23 cellular contexts compared by ENCODE assay signal in the genomic region with DNA sequence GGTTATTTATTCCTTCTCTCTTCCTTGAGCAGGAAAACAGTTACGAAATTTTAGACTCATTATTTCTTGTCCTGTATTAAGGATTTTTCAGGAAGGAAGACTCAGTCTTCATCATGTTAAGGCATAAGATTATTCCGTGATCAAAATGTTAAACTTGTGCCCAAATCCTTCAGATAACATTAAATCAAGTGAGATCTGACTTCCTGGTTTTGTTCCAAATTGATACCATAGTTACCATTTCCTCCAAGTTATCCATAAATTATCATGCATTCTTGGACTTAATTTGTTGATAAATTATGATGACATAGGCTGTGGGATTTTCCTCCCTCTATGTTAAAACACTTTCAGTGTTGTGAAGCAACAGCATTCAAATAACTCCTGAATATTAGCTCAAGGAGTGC. TPM values are rescaled to one million over a fixed set of nuclear protein-coding genes. Genes with fewer than 3 reads are reported as not detected.
DNase-seq lines count a peak whose midpoint lies in the region; TF ChIP-seq lines count a peak whose summit lies in the region.
"Had no signal": no experiment of that assay in that cellular context is flagged by ENCODE, and none has a peak within 500 bp of the region (broad histone marks: within the 10 kb centered on the region; RNA-seq: fewer than 3 reads in every experiment).

No MANE protein-coding gene starts in this region.

- H3K27me3 Mint-ChIP-seq in nephron (ENCODE audit: low read depth) = no peaks in the 10 kb centered on the region
- H3K27me3 Mint-ChIP-seq: activated CD4-positive, alpha-beta memory T cell treated with anti-CD3 and anti-CD28 coated beads, Interleukin-2, amount 10 ng/mL, durations not matched to agents 7 days and 5 days had no signal

- peak overlapping the region; percentile 46 for H3K9ac ChIP-seq in SK-N-MC (ENCODE audit: insufficient read length)

- BruUV-seq in A673 (replicated peaks; lab: Mats Ljungman, UMichigan) = no TSS peak

- H3K36me3 Mint-ChIP-seq in nephron (ENCODE audit: low read depth) = no peaks in the 10 kb centered on the region
- H3K36me3 Mint-ChIP-seq: stimulated activated effector memory CD8-positive, alpha-beta T cell treated with anti-CD3 and anti-CD28 coated beads, Interleukin-12 subunit alpha, Interleukin-12 subunit beta, amount 100 ng/mL, for 72 hours had no signal

- no peaks in the 10 kb centered on the region for H3K9me3 Mint-ChIP-seq in nephron
- H3K9me3 Mint-ChIP-seq: activated CD4-positive, alpha-beta memory T cell treated with anti-CD3 and anti-CD28 coated beads, Interleukin-2, amount 10 ng/mL, durations not matched to agents 7 days and 5 days had no signal

- H3K4me3 Mint-ChIP-seq in nephron = no peak overlapping the region
- H3K4me3 Mint-ChIP-seq: activated CD4-positive, alpha-beta memory T cell treated with anti-CD3 and anti-CD28 coated beads, Interleukin-2, amount 10 ng/mL, durations not matched to agents 7 days and 5 days; stimulated activated effector memory CD8-positive, alpha-beta T cell treated with anti-CD3 and anti-CD28 coated beads, Interleukin-12 subunit alpha, Interleukin-12 subunit beta, amount 100 ng/mL, for 72 hours had no signal

- intact Hi-C loops in A673 (cut with micrococcal nuclease; ENCODE audit: unreplicated experiment) = no loop called here

- POLR2A ChIA-PET in A673 (lab: Charles Lee; ENCODE audit: low non-redundant PET) = no interaction called here

- in situ Hi-C loops in ACHN (cut with HindIII; ENCODE audit: low pct_ligation_motif_present, low pct_unique_long_range_greater_than_20kb, low sequenced_read_pairs) = no loop called here

- H3K4me3 ChIP-seq in A673 (ENCODE audit: low read depth, low read length, poor library complexity, severe bottlenecking) (no peak overlapping the region), SK-N-MC (peak overlapping the region; percentile 68), fibroblast of mammary gland (ENCODE audit: control insufficient read depth, low read depth, low read length) (no peak overlapping the region)
- H3K4me3 ChIP-seq: adrenal gland, lung, testis had no signal

- TF ChIP-seq CTCF in A673 (conservative IDR thresholded peaks at IDR 0.05; ENCODE audit: low read depth, low read length) (no peak), fibroblast of mammary gland (conservative IDR thresholded peaks at IDR 0.05; ENCODE audit: control insufficient read depth, insufficient read depth, low read depth, low read length) (no peak), nephron (IDR thresholded peaks at IDR 0.05; ENCODE audit: unreplicated experiment in 3 of 3) (no peak)

- peaks cover 51% of the 10 kb centered on the region for H3K4me1 ChIP-seq in A673 (ENCODE audit: insufficient read depth, low read length, poor library complexity, severe bottlenecking)
- H3K4me1 ChIP-seq: testis had no signal

- H3K9me3 ChIP-seq in A673 (ENCODE audit: low read depth, low read length, poor library complexity, severe bottlenecking) = no peaks in the 10 kb centered on the region
- H3K9me3 ChIP-seq in SK-N-MC (ENCODE audit: low read depth, low read length) = no peaks in the 10 kb centered on the region
- H3K9me3 ChIP-seq: adrenal gland, neutrophil, testis had no signal

- no peaks in the 10 kb centered on the region for H3K36me3 ChIP-seq in A673 (ENCODE audit: insufficient read depth, low read length, poor library complexity, severe bottlenecking)
- H3K36me3 ChIP-seq in SK-N-MC (ENCODE audit: insufficient read depth, low read length) = no peaks in the 10 kb centered on the region
- H3K36me3 ChIP-seq: adrenal gland, neutrophil had no signal

- peaks cover 29% of the 10 kb centered on the region for H3K4me1 Mint-ChIP-seq in nephron
- H3K4me1 Mint-ChIP-seq: activated CD4-positive, alpha-beta memory T cell treated with anti-CD3 and anti-CD28 coated beads, Interleukin-2, amount 10 ng/mL, durations not matched to agents 7 days and 5 days; stimulated activated effector memory CD8-positive, alpha-beta T cell treated with anti-CD3 and anti-CD28 coated beads, Interleukin-12 subunit alpha, Interleukin-12 subunit beta, amount 100 ng/mL, for 72 hours had no signal

- DNase-seq in A673 (ENCODE audit: low spot score) (peak; percentile 83), SK-N-MC (ENCODE audit: low read depth, low spot score) (peak; percentile 87), fibroblast of mammary gland (ENCODE audit: low read depth) (peak; percentile 31), NCI-H1436 treated with DMSO at 0.1 percent for 48 hours (lab: John Stamatoyannopoulos, UW) (no peak), iPS-NIHi7 (ENCODE audit: extremely low spot score) (no peak), DMS114 treated with DMSO at 0.1 percent for 48 hours (lab: John Stamatoyannopoulos, UW; ENCODE audit: unreplicated experiment) (no peak), ACHN (no peak)
- DNase-seq: 8988T; activated CD4-positive, alpha-beta memory T cell treated with anti-CD3 and anti-CD28 coated beads, Interleukin-2, amount 10 ng/mL, durations not matched to agents 7 days and 5 days; adrenal gland; COR-L47; hypothalamus; Kasumi-1; NCI-H1105 treated with DMSO at 0.1 percent for 48 hours; NCI-H2081 treated with DMSO at 0.1 percent for 48 hours; NCI-H510A treated with DMSO at 0.1 percent for 48 hours; small intestine; stimulated activated CD4-positive, alpha-beta T cell treated with anti-CD3 and anti-CD28 coated beads, Interleukin-2, amount 100 ng/mL, for 24 hours; testis had no signal

- H3K27ac ChIP-seq in A673 (ENCODE audit: low read depth, low read length, poor library complexity, severe bottlenecking) = peak overlapping the region; percentile 64
- peak overlapping the region; percentile 90 for H3K27ac ChIP-seq in SK-N-MC
- H3K27ac ChIP-seq: neutrophil, testis had no signal

- H3K27me3 ChIP-seq in A673 (replicated peaks; ENCODE audit: insufficient read depth, low read depth, low read length, poor library complexity) = no peaks in the 10 kb centered on the region
- H3K27me3 ChIP-seq: adrenal gland, neutrophil, testis had no signal

- H3K27ac Mint-ChIP-seq in nephron = peak overlapping the region in 2 of 3 experiments; percentile 63 to 64
- H3K27ac Mint-ChIP-seq: activated CD4-positive, alpha-beta memory T cell treated with anti-CD3 and anti-CD28 coated beads, Interleukin-2, amount 10 ng/mL, durations not matched to agents 7 days and 5 days; stimulated activated effector memory CD8-positive, alpha-beta T cell treated with anti-CD3 and anti-CD28 coated beads, Interleukin-12 subunit alpha, Interleukin-12 subunit beta, amount 100 ng/mL, for 72 hours had no signal

- CTCF ChIA-PET in A673 (lab: Charles Lee) = no interaction called here

RNA-seq across cellular contexts. Expression of gene EFEMP1, which starts 31.9 kb away (rescaled TPM):
- total RNA-seq in A673 (2021) = 0.15 TPM in 1 of 2 replicates, not detected in the other
- total RNA-seq: activated CD4-positive, alpha-beta memory T cell treated with anti-CD3 and anti-CD28 coated beads, Interleukin-2, amount 10 ng/mL, durations not matched to agents 7 days and 5 days had no signal

Comparison
In these comparisons a context has a peak if more than half of its experiments do, and no peak if none do; other contexts are left out.
1. DNase-seq: peak in A673 (single experiment), SK-N-MC (single experiment) and fibroblast of mammary gland (single experiment); none in NCI-H1436 treated with DMSO at 0.1 percent for 48 hours (single experiment), iPS-NIHi7 (single experiment), DMS114 treated with DMSO at 0.1 percent for 48 hours (single experiment) and ACHN (single experiment).